21 cellular contexts compared by ENCODE assay signal in the genomic region with DNA sequence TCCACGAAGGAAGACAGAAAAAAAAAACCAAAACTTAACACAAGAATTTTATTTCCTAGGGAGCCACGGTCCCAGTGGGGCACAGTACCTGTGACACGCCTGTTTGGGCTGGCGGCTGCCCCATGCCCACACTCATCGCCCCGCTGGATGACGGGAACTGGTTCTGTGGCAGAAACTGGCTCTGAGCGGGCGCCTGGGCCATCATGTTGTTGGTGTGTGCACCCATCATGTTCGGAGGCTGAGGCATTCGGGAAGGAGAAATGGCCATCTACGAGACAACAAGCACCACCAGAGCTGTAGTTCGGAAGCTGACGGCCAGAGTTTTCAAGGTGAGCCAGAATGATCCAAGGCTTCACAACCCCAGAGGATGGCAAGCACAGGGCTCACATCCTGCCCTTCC. TPM values are rescaled to one million over a fixed set of nuclear protein-coding genes. Genes with fewer than 3 reads are reported as not detected.
DNase-seq lines count a peak whose midpoint lies in the region; ATAC-seq and TF ChIP-seq lines count a peak whose summit lies in the region.
"Had no signal": no experiment of that assay in that cellular context is flagged by ENCODE, and none has a peak within 500 bp of the region (broad histone marks: within the 10 kb centered on the region; RNA-seq: fewer than 3 reads in every experiment).

No MANE protein-coding gene starts in this region.

- no peak for TF ChIP-seq EP300 in suprapubic skin (IDR thresholded peaks at IDR 0.05)

- WGBS in heart left ventricle, 4 donors: 86 to 91% (median 90%) methylated on average over 14 of the region's 14 CpGs
- WGBS in neuronal stem cell (ENCODE audit: extremely low coverage in 2 of 2, insufficient read length in 2 of 2, insufficient replicate concordance in 1 of 2), 2 donors: no CpG with 5 or more reads among the region's 14 CpGs
- WGBS in suprapubic skin: 89% methylated on average over 12 of the region's 14 CpGs

- no peak overlapping the region for H2BK15ac ChIP-seq in neuronal stem cell (ENCODE audit: low read length)

- peaks cover 33 to 51% of the 10 kb centered on the region in 2 donors for H3K36me3 Mint-ChIP-seq in stimulated activated naive B cell treated with anti-CD40 and anti-IgM and Interleukin-4, amounts not matched to agents 10 μg/mL and 1 μg/mL and 100 μg/mL, for 72 hours

- TF ChIP-seq CTCF in heart left ventricle (IDR thresholded peaks at IDR 0.05) (no peak), dorsolateral prefrontal cortex (IDR thresholded peaks at IDR 0.05 in 54 of 56, conservative IDR thresholded peaks at IDR 0.05 in 2 of 56; ENCODE audit: low read depth in 1 of 56, partially characterized antibody in 56 of 56) (no peak), suprapubic skin (IDR thresholded peaks at IDR 0.05) (no peak), GM10248 (IDR thresholded peaks at IDR 0.05; ENCODE audit: control extremely low read depth, extremely low read depth, low read depth, missing control alignments) (no peak)

- H3K79me1 ChIP-seq in neuronal stem cell (ENCODE audit: low read depth, low read length): no peaks in the 10 kb centered on the region

- no peak overlapping the region for H3K14ac ChIP-seq in neuronal stem cell (ENCODE audit: low read length)

- H3K27me3 Mint-ChIP-seq in stimulated activated naive B cell treated with anti-CD40 and anti-IgM and Interleukin-4, amounts not matched to agents 10 μg/mL and 1 μg/mL and 100 μg/mL, for 72 hours: no peaks in the 10 kb centered on the region
- H3K27me3 Mint-ChIP-seq: CD4-positive, alpha-beta memory T cell had no signal

- peak overlapping the region; percentile 3 for H3K27ac Mint-ChIP-seq in stimulated activated naive B cell treated with anti-CD40 and anti-IgM and Interleukin-4, amounts not matched to agents 10 μg/mL and 1 μg/mL and 100 μg/mL, for 72 hours

- H3K36me3 ChIP-seq in heart left ventricle: peaks cover 3 to 99% (median 95%) of the 10 kb centered on the region in 9 donors
- peaks cover 45 to 95% of the 10 kb centered on the region in 2 donors for H3K36me3 ChIP-seq in neuronal stem cell (replicated peaks in 1 of 2; ENCODE audit: control insufficient read depth in 2 of 2, insufficient read depth in 2 of 2, low read length in 2 of 2)
- H3K36me3 ChIP-seq in suprapubic skin: peaks cover 90% of the 10 kb centered on the region

- ATAC-seq in heart left ventricle (no peak), left cardiac atrium (no peak)
- no peak for ATAC-seq in stimulated activated naive B cell treated with anti-CD40 and anti-IgM and Interleukin-4, amounts not matched to agents 10 μg/mL and 1 μg/mL and 100 μg/mL, for 72 hours (replicated peaks)

- no peaks in the 10 kb centered on the region for H3K27me3 ChIP-seq in heart left ventricle
- H3K27me3 ChIP-seq in dorsolateral prefrontal cortex: no peaks in the 10 kb centered on the region
- H3K27me3 ChIP-seq in neuronal stem cell (ENCODE audit: control insufficient read depth in 3 of 3, insufficient read depth in 3 of 3, low read depth in 1 of 3, low read length in 3 of 3): no peaks in the 10 kb centered on the region
- no peaks in the 10 kb centered on the region for H3K27me3 ChIP-seq in suprapubic skin
- H3K27me3 ChIP-seq: BE2C had no signal

- peak overlapping the region in 11 of 12 donors; percentile 0 to 67 (median 37) for H3K27ac ChIP-seq in heart left ventricle
- peak overlapping the region in 44 of 59 donors; percentile 7 to 73 (median 54) for H3K27ac ChIP-seq in dorsolateral prefrontal cortex
- H3K27ac ChIP-seq in neuronal stem cell (replicated peaks; ENCODE audit: low read length): peak overlapping the region; percentile 2
- no peak overlapping the region for H3K27ac ChIP-seq in suprapubic skin
- H3K27ac ChIP-seq: HL-60 had no signal

- POLR2A ChIA-PET in GM10248 (lab: Yijun Ruan, JAX): no interaction called here

- H3K4me1 ChIP-seq in heart left ventricle: peaks cover 5 to 45% (median 26%) of the 10 kb centered on the region in 12 donors
- peaks cover 0 to 2% of the 10 kb centered on the region in 2 donors for H3K4me1 ChIP-seq in neuronal stem cell (ENCODE audit: control insufficient read depth in 2 of 2, insufficient read depth in 1 of 2, low read depth in 1 of 2, low read length in 2 of 2)
- H3K4me1 ChIP-seq in suprapubic skin: peaks cover 17% of the 10 kb centered on the region

- no peak overlapping the region for H4K8ac ChIP-seq in neuronal stem cell (ENCODE audit: low read depth, low read length)

- no peak overlapping the region for H3K9ac ChIP-seq in neuronal stem cell (ENCODE audit: low read depth, low read length, poor library complexity)

- CTCF ChIA-PET in GM10248 (lab: Yijun Ruan, JAX): no interaction called here

- H2AFZ ChIP-seq in neuronal stem cell (ENCODE audit: low read length): no peak overlapping the region

- intact Hi-C loops in heart left ventricle (cut with DNase I) (loop anchor here in 3 of 10 donors (5.0 to 10.0 kb wide), 2 partner anchors 99 to 101 kb away; no protein-coding TSS in a partner anchor), left cardiac atrium (cut with DNase I) (no loop called here), dorsolateral prefrontal cortex (cut with DNase I) (loop anchor here (5.0 to 10.0 kb wide), 5 partner anchors 56 to 321 kb away; partner anchors contain the start of gene TRAP1 (in 1 of the 2))

- no peak overlapping the region for H3K23ac ChIP-seq in neuronal stem cell (ENCODE audit: low read depth, low read length, poor library complexity)

- DNase-seq in heart left ventricle (no peak), left cardiac atrium (no peak), dorsolateral prefrontal cortex (no peak), neuronal stem cell (ENCODE audit: low spot score) (no peak), suprapubic skin (ENCODE audit: low spot score in 2 of 2) (no peak), GM10248 (ENCODE audit: extremely low spot score) (no peak), NCI-H510A treated with DMSO at 0.1 percent for 48 hours (lab: John Stamatoyannopoulos, UW) (no peak)
- no peak for DNase-seq in stimulated activated naive B cell treated with anti-CD40 and anti-IgM and Interleukin-4, amounts not matched to agents 10 μg/mL and 1 μg/mL and 100 μg/mL, for 72 hours
- DNase-seq: 8988T; Calu3; CD4-positive, alpha-beta memory T cell; DMS53; HCEC 1CT; KBM-7; MV-4-11; NCI-H1417; NCI-H1930; NK-92 treated with Interleukin-12 subunit alpha and Interleukin-12 subunit beta, amount 100 ng/mL, for 24 hours; OCI-M1 had no signal

- H4K91ac ChIP-seq in neuronal stem cell (ENCODE audit: low read depth, low read length, poor library complexity): no peak overlapping the region

- no peak overlapping the region for H2BK12ac ChIP-seq in neuronal stem cell (ENCODE audit: low read length)

- H3K9me3 ChIP-seq in heart left ventricle (no peaks in the 10 kb centered on the region), neuronal stem cell (replicated peaks in 1 of 2; ENCODE audit: control insufficient read depth in 2 of 2, insufficient read depth in 1 of 2, low read depth in 1 of 2, low read length in 2 of 2) (no peaks in the 10 kb centered on the region), suprapubic skin (no peaks in the 10 kb centered on the region)
- H3K9me3 ChIP-seq: BE2C had no signal

- H3K18ac ChIP-seq in neuronal stem cell (ENCODE audit: low read length): no peak overlapping the region

- peaks cover 0 to 5% of the 10 kb centered on the region in 2 donors for H3K4me1 Mint-ChIP-seq in stimulated activated naive B cell treated with anti-CD40 and anti-IgM and Interleukin-4, amounts not matched to agents 10 μg/mL and 1 μg/mL and 100 μg/mL, for 72 hours

- H3K9me3 Mint-ChIP-seq in stimulated activated naive B cell treated with anti-CD40 and anti-IgM and Interleukin-4, amounts not matched to agents 10 μg/mL and 1 μg/mL and 100 μg/mL, for 72 hours: no peaks in the 10 kb centered on the region
- H3K9me3 Mint-ChIP-seq: CD4-positive, alpha-beta memory T cell had no signal

- no peak overlapping the region for H3K4me3 Mint-ChIP-seq in stimulated activated naive B cell treated with anti-CD40 and anti-IgM and Interleukin-4, amounts not matched to agents 10 μg/mL and 1 μg/mL and 100 μg/mL, for 72 hours
- H3K4me3 Mint-ChIP-seq: CD4-positive, alpha-beta memory T cell had no signal

- no peak overlapping the region for H2BK5ac ChIP-seq in neuronal stem cell (ENCODE audit: low read length)

- no peak overlapping the region for H3K4me2 ChIP-seq in neuronal stem cell (ENCODE audit: insufficient read depth, low read length, poor library complexity, severe bottlenecking)

- no peak overlapping the region for H3K4ac ChIP-seq in neuronal stem cell (ENCODE audit: low read length)

- H2BK120ac ChIP-seq in neuronal stem cell (ENCODE audit: low read depth, low read length): no peak overlapping the region

- H2AK5ac ChIP-seq in neuronal stem cell (ENCODE audit: low read depth, low read length): no peak overlapping the region

- no peak for TF ChIP-seq POLR2A in heart left ventricle (IDR thresholded peaks at IDR 0.05)
- no peak for TF ChIP-seq POLR2A in suprapubic skin (IDR thresholded peaks at IDR 0.05)

- H3K4me3 ChIP-seq in heart left ventricle (no peak overlapping the region), dorsolateral prefrontal cortex (no peak overlapping the region), neuronal stem cell (ENCODE audit: low read length in 2 of 2) (no peak overlapping the region), suprapubic skin (no peak overlapping the region)

RNA-seq across cellular contexts. Expression of gene TRAP1, which starts 56.3 kb away (rescaled TPM):
- 100 to 1,000 TPM in 7 of 9 donors, 10 to 100 TPM in 2; 93.9 to 142 (median 121) TPM for total RNA-seq in heart left ventricle
- polyA plus RNA-seq in heart left ventricle: 100 to 1,000 TPM in 1 of 2 donors, 10 to 100 TPM in 1; 65.4 to 100 TPM
- 100 to 1,000 TPM in 1 of 2 donors, 10 to 100 TPM in 1; 85.7 to 120 TPM for total RNA-seq in left cardiac atrium
- 100 to 1,000 TPM in 114 of 120 experiments, 10 to 100 TPM in 6; 87.9 to 163 (median 123) TPM for total RNA-seq in dorsolateral prefrontal cortex
- 156 TPM for polyA plus RNA-seq in neuronal stem cell (2013, experiment 1 of 2)
- polyA plus RNA-seq in neuronal stem cell (2013, experiment 2 of 2): 144 TPM
- 100 to 1,000 TPM in 3 of 4 donors, 10 to 100 TPM in 1; 75.7 to 147 (median 116) TPM for total RNA-seq in suprapubic skin

Comparison
In these comparisons a context has a peak if more than half of its experiments do, and no peak if none do; other contexts are left out.
1. intact Hi-C loops: an anchor here in dorsolateral prefrontal cortex (5.0 to 10.0 kb wide); none called in left cardiac atrium.